In the genomic region with DNA sequence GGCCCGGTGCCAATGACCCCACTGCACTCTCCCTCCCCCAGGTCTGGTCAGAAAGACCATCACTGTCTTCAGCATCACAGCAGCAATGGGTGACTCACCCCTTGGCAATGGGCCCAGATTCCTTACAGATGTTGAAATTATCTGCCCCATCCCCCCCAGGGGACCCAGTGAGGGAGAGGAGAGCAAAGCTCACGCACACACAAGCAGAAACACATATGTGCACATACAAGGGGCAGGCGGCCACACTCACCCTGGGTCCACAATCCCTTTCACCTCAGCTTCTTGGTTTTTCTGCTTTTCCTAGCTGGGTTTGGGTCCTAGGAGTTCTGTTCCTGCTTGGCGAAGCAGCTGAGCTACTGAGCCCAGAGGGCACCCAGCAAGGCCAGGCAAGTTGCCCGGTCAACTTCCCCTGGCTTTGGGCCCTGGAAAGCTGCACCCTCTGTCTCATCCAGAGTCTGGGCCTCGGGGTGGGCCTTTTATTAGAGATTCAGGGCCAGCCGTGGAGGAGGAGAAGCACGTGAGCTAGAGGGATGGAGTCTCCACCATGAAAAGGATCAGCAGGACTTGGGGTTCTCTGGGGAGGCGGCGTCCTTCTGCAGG, we compare ENCODE assay signal across 9 cellular contexts. TPM values are rescaled to one million over a fixed set of nuclear protein-coding genes. Genes with fewer than 3 reads are reported as not detected.
DNase-seq lines count a peak whose midpoint lies in the region; ATAC-seq, FAIRE-seq and TF ChIP-seq lines count a peak whose summit lies in the region.
"Had no signal": no experiment of that assay in that cellular context is flagged by ENCODE, and none has a peak within 500 bp of the region (broad histone marks: within the 10 kb centered on the region; RNA-seq: fewer than 3 reads in every experiment).

No MANE protein-coding gene starts in this region.

- H3K36me3 ChIP-seq in small intestine (ENCODE audit: control insufficient read depth in 2 of 2, insufficient read depth in 2 of 2, low read length in 2 of 2), result no peaks in the 10 kb centered on the region

- in situ Hi-C loops in astrocyte of the spinal cord (cut with HindIII; ENCODE audit: low sequenced_read_pairs), result no loop called here

- no peaks in the 10 kb centered on the region for H3K27me3 ChIP-seq in small intestine (ENCODE audit: control insufficient read depth in 2 of 2, insufficient read depth in 2 of 2, low read length in 2 of 2)

- peak overlapping the region in 1 of 2 donors; percentile 75 for H3K27ac ChIP-seq in small intestine (ENCODE audit: low read depth in 1 of 2, low read length in 1 of 2)

- peak; percentile 38 for DNase-seq in NK-92 treated with Interleukin-12 subunit alpha and Interleukin-12 subunit beta, amount 100 ng/mL, for 24 hours (lab: John Stamatoyannopoulos, UW)
- DNase-seq in NK-92 (lab: John Stamatoyannopoulos, UW; ENCODE audit: unreplicated experiment) (no peak), NCI-H2196 treated with DMSO at 0.1 percent for 48 hours (lab: John Stamatoyannopoulos, UW; ENCODE audit: unreplicated experiment) (peak; percentile 71), astrocyte of the spinal cord (ENCODE audit: low read depth, low spot score) (peak; percentile 97), hypothalamus (lab: John Stamatoyannopoulos, UW) (peak; percentile 51 to 97 (median 83)), small intestine (peak; percentile 43)

- WGBS in small intestine, 3 donors, result 41 to 47% (median 43%) methylated on average over 10 of the region's 10 CpGs

- no peak for FAIRE-seq in small intestine (lab: Jason Lieb, UNC)
- FAIRE-seq: G401.6 had no signal

- no peak for ATAC-seq in HG02588 (IDR thresholded peaks at IDR 0.05; ENCODE audit: unreplicated experiment)
- ATAC-seq in HG03565 (IDR thresholded peaks at IDR 0.05; ENCODE audit: unreplicated experiment), result no peak

- H3K9me3 ChIP-seq in small intestine (ENCODE audit: control insufficient read depth, low read depth), result no peaks in the 10 kb centered on the region

- H3K4me1 ChIP-seq in small intestine (ENCODE audit: control insufficient read depth in 2 of 2, insufficient read depth in 1 of 2, low read depth in 1 of 2, low read length in 1 of 2), result peaks cover 0 to 5% of the 10 kb centered on the region in 2 donors

- H3K4me3 ChIP-seq in astrocyte of the spinal cord (ENCODE audit: low read depth, low read length) (peak overlapping the region; percentile 71), small intestine (ENCODE audit: low read depth in 1 of 2, low read length in 2 of 2) (no peak overlapping the region)

- no peak for TF ChIP-seq CTCF in astrocyte of the spinal cord (IDR thresholded peaks at IDR 0.05; ENCODE audit: low read depth, low read length)

RNA-seq across cellular contexts. Expression of a gene that starts 2.6 kb away (rescaled TPM):
- polyA plus RNA-seq in small intestine, result 10 to 100 TPM; 12.3 to 18.1 (median 15.3) TPM

RNA-seq across cellular contexts. Expression of a gene that starts 56.6 kb away (rescaled TPM):
- polyA plus RNA-seq in small intestine, result 10 to 100 TPM; 55.5 to 72.2 (median 58.9) TPM
